ENCODE assay signal across 1 cellular context in the genomic region with DNA sequence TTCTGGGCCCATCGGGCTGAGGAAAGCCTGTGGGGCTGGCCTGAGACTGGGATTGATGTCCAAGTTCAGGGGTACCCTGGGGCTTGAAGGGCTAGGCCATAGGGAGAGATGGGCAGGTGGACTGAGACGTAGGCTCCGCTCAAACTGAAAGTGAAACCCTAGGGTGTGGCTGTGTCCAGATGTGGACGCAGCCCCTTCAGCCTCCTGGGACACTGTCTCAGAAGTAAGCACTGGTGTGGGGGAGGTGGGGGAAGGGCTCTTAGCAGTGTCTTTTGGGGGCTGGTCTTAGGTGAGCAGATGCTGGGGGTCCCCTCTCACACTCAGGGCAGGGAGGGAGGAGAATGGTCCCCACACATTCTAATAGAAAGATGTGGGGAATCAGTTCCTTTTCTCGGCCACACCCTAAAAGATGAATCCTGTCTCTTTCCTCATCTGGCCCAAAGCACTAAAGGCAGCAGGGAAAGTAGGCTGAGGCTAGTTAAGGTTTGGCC.
A peak's percentile ranks its signal among the peaks of the same experiment; 100 is the strongest.
TF ChIP-seq lines count a peak whose summit lies in the region.

No MANE protein-coding gene starts in this region.

TF ChIP-seq in GM12878, 131 proteins besides CTCF, POLR2A, EP300 and RAD21 (continued from another document and continues in another):
- TF ChIP-seq FOS (IDR thresholded peaks at IDR 0.05; ENCODE audit: borderline replicate concordance, extremely low read depth, insufficient read length) (no peak), STAT1 (conservative IDR thresholded peaks at IDR 0.05) (no peak), HDAC6 (IDR thresholded peaks at IDR 0.05; ENCODE audit: unreplicated experiment) (no peak), ATF7 (IDR thresholded peaks at IDR 0.05; ENCODE audit: low read depth) (0 out of 2 replicates have a peak, but pooled peaks have one; percentile 22), JUNB (IDR thresholded peaks at IDR 0.05) (no peak), CHD1 (IDR thresholded peaks at IDR 0.05; ENCODE audit: low read depth, low read length) (no peak), POLR2AphosphoS2 (IDR thresholded peaks at IDR 0.05; ENCODE audit: low read depth, low read length) (no peak), SP1 (IDR thresholded peaks at IDR 0.05; ENCODE audit: low read depth, low read length) (peak; percentile 63), SMARCA5 (IDR thresholded peaks at IDR 0.05) (no peak), RFX5 (IDR thresholded peaks at IDR 0.05; ENCODE audit: low read depth, low read length) (no peak), TCF7 (IDR thresholded peaks at IDR 0.05; ENCODE audit: borderline replicate concordance) (no peak), ZNF24 (IDR thresholded peaks at IDR 0.05) (no peak), TBL1XR1 (IDR thresholded peaks at IDR 0.05; ENCODE audit: low read depth, low read length) (peak; percentile 77), ZNF274 (IDR thresholded peaks at IDR 0.05; ENCODE audit: insufficient read depth, insufficient read length) (no peak), TARDBP (IDR thresholded peaks at IDR 0.05; ENCODE audit: borderline replicate concordance) (no peak), BCL11A (IDR thresholded peaks at IDR 0.05; ENCODE audit: low read depth, low read length) (peak; percentile 67), BMI1 (IDR thresholded peaks at IDR 0.05; ENCODE audit: borderline replicate concordance) (no peak; the same call in 1 of the 2 replicates), SIX5 (IDR thresholded peaks at IDR 0.05; ENCODE audit: low read depth, low read length, severe bottlenecking) (no peak), NRF1 (conservative IDR thresholded peaks at IDR 0.05; ENCODE audit: low read depth, low read length) (no peak), SIN3A (IDR thresholded peaks at IDR 0.05; ENCODE audit: low read depth, low read length) (no peak), MEF2B (IDR thresholded peaks at IDR 0.05; ENCODE audit: partially characterized antibody, poor library complexity, severe bottlenecking) (peak; percentile 86), CEBPB (IDR thresholded peaks at IDR 0.05; ENCODE audit: borderline replicate concordance in 1 of 2, low read depth in 2 of 2, low read length in 2 of 2) (no peak), BHLHE40 (IDR thresholded peaks at IDR 0.05; ENCODE audit: borderline replicate concordance in 1 of 2, low read depth in 2 of 2, low read length in 1 of 2) (peak in 1 of 2 experiments; percentile 43; a peak in 2 of 4 replicates), TCF3 (IDR thresholded peaks at IDR 0.05; ENCODE audit: borderline replicate concordance, insufficient read depth, low read depth, low read length) (peak; percentile 79; the same call in 1 of the 2 replicates), HDGF (IDR thresholded peaks at IDR 0.05) (peak; percentile 73), ZNF622 (IDR thresholded peaks at IDR 0.05) (no peak), JUND (IDR thresholded peaks at IDR 0.05; ENCODE audit: low read depth, low read length) (no peak), RELA (IDR thresholded peaks at IDR 0.05; ENCODE audit: borderline replicate concordance, partially characterized antibody) (no peak), SUPT20H (IDR thresholded peaks at IDR 0.05; ENCODE audit: borderline replicate concordance, control insufficient read depth, low read depth, low read length) (no peak), ETV6 (conservative IDR thresholded peaks at IDR 0.05 in 1 of 2, IDR thresholded peaks at IDR 0.05 in 1 of 2; ENCODE audit: borderline replicate concordance in 1 of 2, low read depth in 1 of 2) (0 out of 4 replicates have a peak, but pooled peaks of 1 of the 2 experiments have one; percentile 36), ESRRA (IDR thresholded peaks at IDR 0.05; ENCODE audit: low read length) (no peak), MYB (IDR thresholded peaks at IDR 0.05; ENCODE audit: borderline replicate concordance, low read depth, low read length) (no peak), MXI1 (IDR thresholded peaks at IDR 0.05; ENCODE audit: low read depth, low read length) (peak; percentile 36; the same call in 1 of the 2 replicates), HCFC1 (IDR thresholded peaks at IDR 0.05; ENCODE audit: low read length) (no peak), NR2F1 (conservative IDR thresholded peaks at IDR 0.05) (no peak), SRF (IDR thresholded peaks at IDR 0.05; ENCODE audit: low read depth in 2 of 2, low read length in 2 of 2) (no peak), KLF5 (IDR thresholded peaks at IDR 0.05; ENCODE audit: partially characterized antibody) (no peak), CHD4 (IDR thresholded peaks at IDR 0.05) (no peak), ZNF207 (IDR thresholded peaks at IDR 0.05; ENCODE audit: borderline replicate concordance) (no peak), GATAD2B (conservative IDR thresholded peaks at IDR 0.05; ENCODE audit: low read depth) (no peak), SPI1 (IDR thresholded peaks at IDR 0.05; ENCODE audit: borderline replicate concordance, insufficient read depth, low read depth, low read length) (peak; percentile 75), YBX1 (IDR thresholded peaks at IDR 0.05) (no peak), CBFB (IDR thresholded peaks at IDR 0.05; ENCODE audit: low read depth) (0 out of 2 replicates have a peak, but pooled peaks have one; percentile 3), SREBF2 (IDR thresholded peaks at IDR 0.05; ENCODE audit: low read length) (no peak), CHD2 (IDR thresholded peaks at IDR 0.05; ENCODE audit: borderline replicate concordance, low read depth, low read length) (peak; percentile 85)
- TF ChIP-seq, protein P1, sequence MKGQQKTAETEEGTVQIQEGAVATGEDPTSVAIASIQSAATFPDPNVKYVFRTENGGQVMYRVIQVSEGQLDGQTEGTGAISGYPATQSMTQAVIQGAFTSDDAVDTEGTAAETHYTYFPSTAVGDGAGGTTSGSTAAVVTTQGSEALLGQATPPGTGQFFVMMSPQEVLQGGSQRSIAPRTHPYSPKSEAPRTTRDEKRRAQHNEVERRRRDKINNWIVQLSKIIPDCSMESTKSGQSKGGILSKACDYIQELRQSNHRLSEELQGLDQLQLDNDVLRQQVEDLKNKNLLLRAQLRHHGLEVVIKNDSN (IDR thresholded peaks at IDR 0.05; ENCODE audit: borderline replicate concordance, extremely low read length, insufficient read depth, low read depth, low read length) = no peak
- TF ChIP-seq, protein P2, sequence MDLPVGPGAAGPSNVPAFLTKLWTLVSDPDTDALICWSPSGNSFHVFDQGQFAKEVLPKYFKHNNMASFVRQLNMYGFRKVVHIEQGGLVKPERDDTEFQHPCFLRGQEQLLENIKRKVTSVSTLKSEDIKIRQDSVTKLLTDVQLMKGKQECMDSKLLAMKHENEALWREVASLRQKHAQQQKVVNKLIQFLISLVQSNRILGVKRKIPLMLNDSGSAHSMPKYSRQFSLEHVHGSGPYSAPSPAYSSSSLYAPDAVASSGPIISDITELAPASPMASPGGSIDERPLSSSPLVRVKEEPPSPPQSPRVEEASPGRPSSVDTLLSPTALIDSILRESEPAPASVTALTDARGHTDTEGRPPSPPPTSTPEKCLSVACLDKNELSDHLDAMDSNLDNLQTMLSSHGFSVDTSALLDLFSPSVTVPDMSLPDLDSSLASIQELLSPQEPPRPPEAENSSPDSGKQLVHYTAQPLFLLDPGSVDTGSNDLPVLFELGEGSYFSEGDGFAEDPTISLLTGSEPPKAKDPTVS (IDR thresholded peaks at IDR 0.05; ENCODE audit: low read depth, low read length) = no peak
- TF ChIP-seq, protein P3, sequence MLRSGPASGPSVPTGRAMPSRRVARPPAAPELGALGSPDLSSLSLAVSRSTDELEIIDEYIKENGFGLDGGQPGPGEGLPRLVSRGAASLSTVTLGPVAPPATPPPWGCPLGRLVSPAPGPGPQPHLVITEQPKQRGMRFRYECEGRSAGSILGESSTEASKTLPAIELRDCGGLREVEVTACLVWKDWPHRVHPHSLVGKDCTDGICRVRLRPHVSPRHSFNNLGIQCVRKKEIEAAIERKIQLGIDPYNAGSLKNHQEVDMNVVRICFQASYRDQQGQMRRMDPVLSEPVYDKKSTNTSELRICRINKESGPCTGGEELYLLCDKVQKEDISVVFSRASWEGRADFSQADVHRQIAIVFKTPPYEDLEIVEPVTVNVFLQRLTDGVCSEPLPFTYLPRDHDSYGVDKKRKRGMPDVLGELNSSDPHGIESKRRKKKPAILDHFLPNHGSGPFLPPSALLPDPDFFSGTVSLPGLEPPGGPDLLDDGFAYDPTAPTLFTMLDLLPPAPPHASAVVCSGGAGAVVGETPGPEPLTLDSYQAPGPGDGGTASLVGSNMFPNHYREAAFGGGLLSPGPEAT (IDR thresholded peaks at IDR 0.05; ENCODE audit: low read depth) = peak; percentile 37; the same call in 1 of the 2 replicates
- TF ChIP-seq, protein P4, sequence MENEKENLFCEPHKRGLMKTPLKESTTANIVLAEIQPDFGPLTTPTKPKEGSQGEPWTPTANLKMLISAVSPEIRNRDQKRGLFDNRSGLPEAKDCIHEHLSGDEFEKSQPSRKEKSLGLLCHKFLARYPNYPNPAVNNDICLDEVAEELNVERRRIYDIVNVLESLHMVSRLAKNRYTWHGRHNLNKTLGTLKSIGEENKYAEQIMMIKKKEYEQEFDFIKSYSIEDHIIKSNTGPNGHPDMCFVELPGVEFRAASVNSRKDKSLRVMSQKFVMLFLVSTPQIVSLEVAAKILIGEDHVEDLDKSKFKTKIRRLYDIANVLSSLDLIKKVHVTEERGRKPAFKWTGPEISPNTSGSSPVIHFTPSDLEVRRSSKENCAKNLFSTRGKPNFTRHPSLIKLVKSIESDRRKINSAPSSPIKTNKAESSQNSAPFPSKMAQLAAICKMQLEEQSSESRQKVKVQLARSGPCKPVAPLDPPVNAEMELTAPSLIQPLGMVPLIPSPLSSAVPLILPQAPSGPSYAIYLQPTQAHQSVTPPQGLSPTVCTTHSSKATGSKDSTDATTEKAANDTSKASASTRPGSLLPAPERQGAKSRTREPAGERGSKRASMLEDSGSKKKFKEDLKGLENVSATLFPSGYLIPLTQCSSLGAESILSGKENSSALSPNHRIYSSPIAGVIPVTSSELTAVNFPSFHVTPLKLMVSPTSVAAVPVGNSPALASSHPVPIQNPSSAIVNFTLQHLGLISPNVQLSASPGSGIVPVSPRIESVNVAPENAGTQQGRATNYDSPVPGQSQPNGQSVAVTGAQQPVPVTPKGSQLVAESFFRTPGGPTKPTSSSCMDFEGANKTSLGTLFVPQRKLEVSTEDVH (IDR thresholded peaks at IDR 0.05; ENCODE audit: low read depth, partially characterized antibody) = no peak
- TF ChIP-seq, protein P5, sequence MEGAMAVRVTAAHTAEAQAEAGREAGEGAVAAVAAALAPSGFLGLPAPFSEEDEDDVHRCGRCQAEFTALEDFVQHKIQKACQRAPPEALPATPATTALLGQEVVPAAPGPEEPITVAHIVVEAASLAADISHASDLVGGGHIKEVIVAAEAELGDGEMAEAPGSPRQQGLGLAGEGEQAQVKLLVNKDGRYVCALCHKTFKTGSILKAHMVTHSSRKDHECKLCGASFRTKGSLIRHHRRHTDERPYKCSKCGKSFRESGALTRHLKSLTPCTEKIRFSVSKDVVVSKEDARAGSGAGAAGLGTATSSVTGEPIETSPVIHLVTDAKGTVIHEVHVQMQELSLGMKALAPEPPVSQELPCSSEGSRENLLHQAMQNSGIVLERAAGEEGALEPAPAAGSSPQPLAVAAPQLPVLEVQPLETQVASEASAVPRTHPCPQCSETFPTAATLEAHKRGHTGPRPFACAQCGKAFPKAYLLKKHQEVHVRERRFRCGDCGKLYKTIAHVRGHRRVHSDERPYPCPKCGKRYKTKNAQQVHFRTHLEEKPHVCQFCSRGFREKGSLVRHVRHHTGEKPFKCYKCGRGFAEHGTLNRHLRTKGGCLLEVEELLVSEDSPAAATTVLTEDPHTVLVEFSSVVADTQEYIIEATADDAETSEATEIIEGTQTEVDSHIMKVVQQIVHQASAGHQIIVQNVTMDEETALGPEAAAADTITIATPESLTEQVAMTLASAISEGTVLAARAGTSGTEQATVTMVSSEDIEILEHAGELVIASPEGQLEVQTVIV (IDR thresholded peaks at IDR 0.05; ENCODE audit: borderline replicate concordance, partially characterized antibody) = no peak
- TF ChIP-seq, protein P6, sequence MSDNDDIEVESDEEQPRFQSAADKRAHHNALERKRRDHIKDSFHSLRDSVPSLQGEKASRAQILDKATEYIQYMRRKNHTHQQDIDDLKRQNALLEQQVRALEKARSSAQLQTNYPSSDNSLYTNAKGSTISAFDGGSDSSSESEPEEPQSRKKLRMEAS (IDR thresholded peaks at IDR 0.05; ENCODE audit: low read depth, low read length) = 0 out of 2 replicates have a peak, but pooled peaks have one; percentile 9
- TF ChIP-seq, protein P7, sequence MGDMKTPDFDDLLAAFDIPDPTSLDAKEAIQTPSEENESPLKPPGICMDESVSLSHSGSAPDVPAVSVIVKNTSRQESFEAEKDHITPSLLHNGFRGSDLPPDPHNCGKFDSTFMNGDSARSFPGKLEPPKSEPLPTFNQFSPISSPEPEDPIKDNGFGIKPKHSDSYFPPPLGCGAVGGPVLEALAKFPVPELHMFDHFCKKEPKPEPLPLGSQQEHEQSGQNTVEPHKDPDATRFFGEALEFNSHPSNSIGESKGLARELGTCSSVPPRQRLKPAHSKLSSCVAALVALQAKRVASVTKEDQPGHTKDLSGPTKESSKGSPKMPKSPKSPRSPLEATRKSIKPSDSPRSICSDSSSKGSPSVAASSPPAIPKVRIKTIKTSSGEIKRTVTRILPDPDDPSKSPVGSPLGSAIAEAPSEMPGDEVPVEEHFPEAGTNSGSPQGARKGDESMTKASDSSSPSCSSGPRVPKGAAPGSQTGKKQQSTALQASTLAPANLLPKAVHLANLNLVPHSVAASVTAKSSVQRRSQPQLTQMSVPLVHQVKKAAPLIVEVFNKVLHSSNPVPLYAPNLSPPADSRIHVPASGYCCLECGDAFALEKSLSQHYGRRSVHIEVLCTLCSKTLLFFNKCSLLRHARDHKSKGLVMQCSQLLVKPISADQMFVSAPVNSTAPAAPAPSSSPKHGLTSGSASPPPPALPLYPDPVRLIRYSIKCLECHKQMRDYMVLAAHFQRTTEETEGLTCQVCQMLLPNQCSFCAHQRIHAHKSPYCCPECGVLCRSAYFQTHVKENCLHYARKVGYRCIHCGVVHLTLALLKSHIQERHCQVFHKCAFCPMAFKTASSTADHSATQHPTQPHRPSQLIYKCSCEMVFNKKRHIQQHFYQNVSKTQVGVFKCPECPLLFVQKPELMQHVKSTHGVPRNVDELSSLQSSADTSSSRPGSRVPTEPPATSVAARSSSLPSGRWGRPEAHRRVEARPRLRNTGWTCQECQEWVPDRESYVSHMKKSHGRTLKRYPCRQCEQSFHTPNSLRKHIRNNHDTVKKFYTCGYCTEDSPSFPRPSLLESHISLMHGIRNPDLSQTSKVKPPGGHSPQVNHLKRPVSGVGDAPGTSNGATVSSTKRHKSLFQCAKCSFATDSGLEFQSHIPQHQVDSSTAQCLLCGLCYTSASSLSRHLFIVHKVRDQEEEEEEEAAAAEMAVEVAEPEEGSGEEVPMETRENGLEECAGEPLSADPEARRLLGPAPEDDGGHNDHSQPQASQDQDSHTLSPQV (IDR thresholded peaks at IDR 0.05) = no peak
